ENCODE assay signal across 11 cellular contexts in genomic region chr12:89783321-89784060, GRCh38.
DNase-seq lines count a peak whose midpoint lies in the region; ATAC-seq, FAIRE-seq and TF ChIP-seq lines count a peak whose summit lies in the region.
"Had no signal": no experiment of that assay in that cellular context is flagged by ENCODE, and none has a peak within 500 bp of the region (broad histone marks: within the 10 kb centered on the region; RNA-seq: fewer than 3 reads in every experiment).

No MANE protein-coding gene starts in this region.

- H3K4me2 ChIP-seq in astrocyte (ENCODE audit: low read length) (no peak overlapping the region), mesenchymal stem cell (ENCODE audit: low read length, poor library complexity, severe bottlenecking) (no peak overlapping the region)

- peaks cover 7 to 23% (median 17%) of the 10 kb centered on the region in 7 donors for H3K9me3 Mint-ChIP-seq in CD14-positive monocyte
- H3K9me3 Mint-ChIP-seq in astrocyte (ENCODE audit: unreplicated experiment) = peaks cover 20% of the 10 kb centered on the region

- H3K79me1 ChIP-seq in mesenchymal stem cell (replicated peaks; ENCODE audit: low read length, poor library complexity, severe bottlenecking) = no peaks in the 10 kb centered on the region

- H3K9me3 ChIP-seq in astrocyte (ENCODE audit: insufficient read depth, low read depth, low read length) (peaks cover 8% of the 10 kb centered on the region), mesenchymal stem cell (ENCODE audit: control insufficient read depth, low read length) (peaks cover 3% of the 10 kb centered on the region), ascending aorta (peaks cover 0 to 6% of the 10 kb centered on the region in 2 donors)

- no peaks in the 10 kb centered on the region for H4K20me1 ChIP-seq in astrocyte (ENCODE audit: insufficient read depth, low read length)

- FAIRE-seq in astrocyte (lab: Jason Lieb, UNC) = no peak
- FAIRE-seq: D721Med had no signal

- H3K27me3 ChIP-seq in astrocyte (ENCODE audit: insufficient read depth, low read length) = peaks cover 3% of the 10 kb centered on the region
- no peaks in the 10 kb centered on the region for H3K27me3 ChIP-seq in mesenchymal stem cell (ENCODE audit: control insufficient read depth in 1 of 2, insufficient read depth in 1 of 2, low read length in 2 of 2)
- no peaks in the 10 kb centered on the region for H3K27me3 ChIP-seq in ascending aorta

- no peak overlapping the region for H2AFZ ChIP-seq in astrocyte (ENCODE audit: low read depth, low read length)
- no peak overlapping the region for H2AFZ ChIP-seq in mesenchymal stem cell (ENCODE audit: low read depth, low read length)

- H3K36me3 ChIP-seq in astrocyte (ENCODE audit: insufficient read depth, low read length) (no peaks in the 10 kb centered on the region), mesenchymal stem cell (ENCODE audit: control insufficient read depth in 1 of 2, insufficient read depth in 2 of 2, low read depth in 1 of 2, low read length in 2 of 2) (no peaks in the 10 kb centered on the region), ascending aorta (no peaks in the 10 kb centered on the region)

- H2BK120ac ChIP-seq in mesenchymal stem cell (ENCODE audit: low read depth, low read length) = no peak overlapping the region

- H3K4ac ChIP-seq in mesenchymal stem cell (ENCODE audit: low read depth in 1 of 2, low read length in 2 of 2) = no peak overlapping the region

- ATAC-seq in GM19023 (IDR thresholded peaks at IDR 0.05; ENCODE audit: unreplicated experiment) = no peak
- ATAC-seq: T-cell had no signal

- H3K27me3 Mint-ChIP-seq in CD14-positive monocyte (ENCODE audit: low read depth in 3 of 3) (peaks cover 0 to 1% (median 0%) of the 10 kb centered on the region in 3 donors), astrocyte (ENCODE audit: low read depth, unreplicated experiment) (no peaks in the 10 kb centered on the region)
- H3K27me3 Mint-ChIP-seq: T-cell had no signal

- H3K36me3 Mint-ChIP-seq in CD14-positive monocyte = peaks cover 4 to 17% of the 10 kb centered on the region in 2 donors
- H3K36me3 Mint-ChIP-seq in astrocyte (ENCODE audit: low read depth, unreplicated experiment) = no peaks in the 10 kb centered on the region

- H3K4me3 ChIP-seq in astrocyte (ENCODE audit: insufficient read depth, low read depth, low read length) (no peak overlapping the region), mesenchymal stem cell (ENCODE audit: insufficient read depth in 1 of 2, low read depth in 1 of 2, low read length in 2 of 2) (peak overlapping the region in 1 of 2 experiments; percentile 36), ascending aorta (no peak overlapping the region)

- intact Hi-C loops in CD14-positive monocyte (cut with micrococcal nuclease) = no loop called here
- intact Hi-C loops in ascending aorta (cut with DNase I) = no loop called here

- H2BK15ac ChIP-seq in mesenchymal stem cell (ENCODE audit: low read depth, poor library complexity, severe bottlenecking) = no peak overlapping the region

- H3K18ac ChIP-seq in mesenchymal stem cell (ENCODE audit: low read depth in 1 of 2, low read length in 2 of 2) = peak overlapping the region in 1 of 2 experiments; percentile 65

- TF ChIP-seq CTCF in CD14-positive monocyte (IDR thresholded peaks at IDR 0.05) (no peak), astrocyte (IDR thresholded peaks at IDR 0.05; ENCODE audit: insufficient read depth, low read depth, low read length) (no peak), ascending aorta (IDR thresholded peaks at IDR 0.05) (no peak), GM10266 (IDR thresholded peaks at IDR 0.05; ENCODE audit: control insufficient read depth, insufficient read depth, low read depth, missing control alignments) (no peak)

- H3K79me2 ChIP-seq in astrocyte (ENCODE audit: insufficient read depth, low read length) = no peaks in the 10 kb centered on the region

- no peak overlapping the region for H2AK5ac ChIP-seq in mesenchymal stem cell (ENCODE audit: low read length, severe bottlenecking)

- no peak overlapping the region for H3K23ac ChIP-seq in mesenchymal stem cell (ENCODE audit: low read length in 2 of 2)

- H3K14ac ChIP-seq in mesenchymal stem cell (ENCODE audit: low read length in 2 of 2) = no peak overlapping the region

- H3K27ac Mint-ChIP-seq in CD14-positive monocyte = peak overlapping the region; percentile 82 to 97 (median 92)
- no peak overlapping the region for H3K27ac Mint-ChIP-seq in astrocyte (ENCODE audit: unreplicated experiment)
- H3K27ac Mint-ChIP-seq: activated naive CD4-positive, alpha-beta T cell treated with anti-CD3 and anti-CD28 coated beads for 36 hours; T-cell had no signal

- no peak overlapping the region for H2BK12ac ChIP-seq in mesenchymal stem cell (ENCODE audit: low read length in 2 of 2)

- H3K4me1 Mint-ChIP-seq in CD14-positive monocyte (peaks cover 39% of the 10 kb centered on the region), astrocyte (ENCODE audit: low read depth, unreplicated experiment) (peaks cover 5% of the 10 kb centered on the region)

- H3K4me1 ChIP-seq in astrocyte (ENCODE audit: insufficient read depth, low read length) (no peaks in the 10 kb centered on the region), mesenchymal stem cell (ENCODE audit: control insufficient read depth, insufficient read depth, low read depth, low read length) (no peaks in the 10 kb centered on the region), ascending aorta (no peaks in the 10 kb centered on the region)

- no peak overlapping the region for H4K91ac ChIP-seq in mesenchymal stem cell (ENCODE audit: low read length)

- 53% methylated on average over 4 of the region's 4 CpGs for WGBS in mesenchymal stem cell

- peak overlapping the region; percentile 59 for H4K8ac ChIP-seq in mesenchymal stem cell (ENCODE audit: low read length)

- no peak for DNase-seq in CD14-positive monocyte (ENCODE audit: low spot score)
- DNase-seq in HT1080 (ENCODE audit: low read depth) = peak; percentile 12
- peak; percentile 10 for DNase-seq in astrocyte (ENCODE audit: low read depth)
- DNase-seq in mesenchymal stem cell = peak; percentile 75
- no peak for DNase-seq in ascending aorta (ENCODE audit: low spot score in 2 of 2)
- no peak for DNase-seq in stimulated activated CD4-positive, alpha-beta T cell treated with anti-CD3 and anti-CD28 coated beads, Interleukin-15, amount 100 ng/mL, for 24 hours
- DNase-seq in GM10266 (ENCODE audit: extremely low spot score) = no peak
- DNase-seq: activated naive CD4-positive, alpha-beta T cell treated with anti-CD3 and anti-CD28 coated beads for 36 hours; T-cell had no signal

- H2BK5ac ChIP-seq in mesenchymal stem cell (ENCODE audit: low read depth, low read length, poor library complexity, severe bottlenecking) = no peak overlapping the region

- H3K27ac ChIP-seq in astrocyte (ENCODE audit: low read depth, low read length) (no peak overlapping the region), mesenchymal stem cell (ENCODE audit: low read length, poor library complexity, severe bottlenecking) (no peak overlapping the region), ascending aorta (no peak overlapping the region)

- H3K9ac ChIP-seq in astrocyte (ENCODE audit: low read length) (no peak overlapping the region), mesenchymal stem cell (ENCODE audit: low read length) (peak overlapping the region; percentile 53)

- H3K4me3 Mint-ChIP-seq in CD14-positive monocyte (no peak overlapping the region), astrocyte (ENCODE audit: unreplicated experiment) (no peak overlapping the region)
- H3K4me3 Mint-ChIP-seq: activated naive CD4-positive, alpha-beta T cell treated with anti-CD3 and anti-CD28 coated beads for 36 hours; T-cell had no signal

Comparison
In these comparisons a context has a peak if more than half of its experiments do, and no peak if none do; other contexts are left out.
1. DNase-seq: peak in HT1080 (single experiment), astrocyte (single experiment) and mesenchymal stem cell (single experiment); none in CD14-positive monocyte (single experiment), ascending aorta (0 of 2), stimulated activated CD4-positive, alpha-beta T cell treated with anti-CD3 and anti-CD28 coated beads, Interleukin-15, amount 100 ng/mL, for 24 hours (single experiment) and GM10266 (single experiment).